In genomic region chr9:21070887-21071286, GRCh38 we compare ENCODE assay signal across 23 cellular contexts. TPM values are rescaled to one million over a fixed set of nuclear protein-coding genes. Genes with fewer than 3 reads are reported as not detected.
"Had no signal": no experiment of that assay in that cellular context is flagged by ENCODE, and none has a peak within 500 bp of the region (broad histone marks: within the 10 kb centered on the region; RNA-seq: fewer than 3 reads in every experiment).

No MANE protein-coding gene starts in this region.

- H3K27me3 ChIP-seq: hepatocyte, left lung, ovary, right atrium auricular region, vagina had no signal

- H3K36me3 ChIP-seq: left lung, ovary, prostate gland, right atrium auricular region, thoracic aorta, vagina had no signal

- H3K4me1 ChIP-seq: prostate gland had no signal

- H2AFZ ChIP-seq: hepatocyte had no signal

- DNase-seq: activated B cell treated with CpG ODN at 0.5 μM for 24 hours; activated CD4-positive, alpha-beta T cell treated with anti-CD3 and anti-CD28 coated beads for 36 hours; activated CD4-positive, alpha-beta T cell treated with anti-CD3 and anti-CD28 coated beads, Interleukin-2, amount 50 U/mL, for 48 hours; activated CD8-positive, alpha-beta memory T cell treated with anti-CD3 and anti-CD28 coated beads, Interleukin-2, amount 50 U/mL, for 48 hours; activated naive CD4-positive, alpha-beta T cell; activated T-cell treated with anti-CD3 and anti-CD28 coated beads, Interleukin-2, amount 50 U/mL, for 4 hours; cortex of kidney; glutamatergic neuron; immature natural killer cell; left lung; natural killer cell; stimulated activated CD4-positive, alpha-beta T cell treated with anti-CD3 and anti-CD28 coated beads, Interleukin-15, amount 100 ng/mL, for 24 hours; stimulated activated naive CD4-positive, alpha-beta T cell; T-helper 17 cell had no signal

- H3K9me3 ChIP-seq: left lung, ovary, prostate gland, right atrium auricular region, thoracic aorta, vagina had no signal

- H3K79me2 ChIP-seq: hepatocyte had no signal

- H3K27ac ChIP-seq: ovary, prostate gland had no signal

- ATAC-seq: activated CD4-positive, alpha-beta T cell treated with anti-CD3 and anti-CD28 coated beads for 36 hours; activated T-cell treated with anti-CD3 and anti-CD28 coated beads, Interleukin-2, amount 50 U/mL, for 4 hours; natural killer cell; T-helper 17 cell had no signal

- H3K4me3 ChIP-seq: hepatocyte, left lung, lung, ovary, prostate gland, smooth muscle cell, vagina had no signal

RNA-seq across cellular contexts. Expression of gene IFNB1, which starts 6.9 kb away (rescaled TPM):
- total RNA-seq: activated B cell treated with CpG ODN at 0.5 μM for 24 hours; activated T-cell treated with anti-CD3 and anti-CD28 coated beads, Interleukin-2, amount 50 U/mL, for 4 hours; activated T-helper 2 cell treated with anti-CD3 and anti-CD28 coated beads, Interferon-gamma antibody, Interleukin-2, Interleukin-4, amounts not matched to agents 10 μg/mL and 5 μg/mL and 100 μg/mL, durations not matched to agents 14 hours and 24 hours and 36 hours; hepatocyte; left lung; lung; natural killer cell; ovary; prostate gland; right atrium auricular region; smooth muscle cell; T-helper 17 cell; thoracic aorta; vagina had no signal
- polyA plus RNA-seq: hepatocyte, immature natural killer cell, ovary, smooth muscle cell had no signal
